In the genomic region with DNA sequence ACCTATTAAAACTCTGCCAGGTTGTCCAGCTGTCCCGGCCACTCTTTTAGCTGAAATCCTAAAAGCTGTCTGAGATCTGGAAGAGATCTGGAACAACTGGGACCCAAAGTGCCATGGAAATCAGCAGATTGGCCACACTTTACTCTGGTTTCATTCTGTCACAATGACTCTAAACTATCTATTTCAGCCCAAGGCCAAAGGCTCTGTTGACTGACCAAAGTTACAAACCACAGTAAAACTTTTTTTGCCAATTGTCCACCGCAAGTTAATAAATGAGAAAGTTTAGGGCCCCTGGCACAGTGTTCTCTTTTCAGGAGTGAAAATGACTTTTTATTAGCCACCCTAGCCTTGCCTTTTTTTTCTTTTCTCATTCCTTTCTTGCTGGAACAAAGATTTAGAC, we compare ENCODE assay signal across 24 cellular contexts.
"Had no signal": no experiment of that assay in that cellular context is flagged by ENCODE, and none has a peak within 500 bp of the region (broad histone marks: within the 10 kb centered on the region; RNA-seq: fewer than 3 reads in every experiment).

No MANE protein-coding gene starts in this region.

- H3K36me3 Mint-ChIP-seq: activated naive CD4-positive, alpha-beta T cell treated with anti-CD3 and anti-CD28 coated beads, Interleukin-2, amount 50 U/mL, for 24 hours had no signal

- H3K9me3 ChIP-seq: colonic mucosa, esophagus muscularis mucosa, gastroesophageal sphincter, left lung, prostate gland, right atrium auricular region, tibial nerve had no signal

- H3K27me3 Mint-ChIP-seq: activated CD4-positive, alpha-beta T cell treated with anti-CD3 and anti-CD28 coated beads, Interleukin-2, amount 10 ng/mL, durations not matched to agents 24 days and 14 days had no signal

- H3K27ac Mint-ChIP-seq: activated CD4-positive, alpha-beta memory T cell treated with anti-CD3 and anti-CD28 coated beads, Interleukin-2, amount 10 ng/mL, durations not matched to agents 7 days and 5 days; activated CD4-positive, alpha-beta T cell treated with anti-CD3 and anti-CD28 coated beads, Interleukin-2, amount 10 ng/mL, durations not matched to agents 24 days and 14 days; activated naive CD4-positive, alpha-beta T cell treated with anti-CD3 and anti-CD28 coated beads, Interleukin-2, amount 50 U/mL, for 24 hours; effector memory CD8-positive, alpha-beta T cell; naive thymus-derived CD8-positive, alpha-beta T cell; stimulated activated naive CD8-positive, alpha-beta T cell treated with anti-CD3 and anti-CD28 coated beads, Interleukin-15, Interleukin-2, amounts not matched to agents 100 ng/mL and 50 ng/mL, for 24 hours; T-helper 2 cell treated with Interferon-gamma antibody and Interleukin-4, amounts not matched to agents 5 μg/mL and 100 μg/mL, for 36 hours had no signal

- H3K9me3 Mint-ChIP-seq: activated naive CD4-positive, alpha-beta T cell treated with anti-CD3 and anti-CD28 coated beads, Interleukin-2, amount 50 U/mL, for 24 hours; central memory CD8-positive, alpha-beta T cell; effector memory CD8-positive, alpha-beta T cell; stimulated activated naive CD8-positive, alpha-beta T cell treated with anti-CD3 and anti-CD28 coated beads, Interleukin-15, Interleukin-2, amounts not matched to agents 100 ng/mL and 50 ng/mL, for 24 hours; T-helper 2 cell treated with Interferon-gamma antibody and Interleukin-4, amounts not matched to agents 5 μg/mL and 100 μg/mL, for 36 hours had no signal

- H3K27ac ChIP-seq: colonic mucosa, dorsolateral prefrontal cortex, esophagus muscularis mucosa, gastroesophageal sphincter, heart left ventricle, left lung, prostate gland, right atrium auricular region, tibial nerve, VCaP had no signal

- H3K4me3 Mint-ChIP-seq: activated CD4-positive, alpha-beta memory T cell treated with anti-CD3 and anti-CD28 coated beads, Interleukin-2, amount 10 ng/mL, durations not matched to agents 7 days and 5 days; activated CD4-positive, alpha-beta T cell treated with anti-CD3 and anti-CD28 coated beads, Interleukin-2, amount 10 ng/mL, durations not matched to agents 24 days and 14 days; activated naive CD4-positive, alpha-beta T cell treated with anti-CD3 and anti-CD28 coated beads, Interleukin-2, amount 50 U/mL, for 24 hours; central memory CD8-positive, alpha-beta T cell; effector memory CD8-positive, alpha-beta T cell; naive thymus-derived CD8-positive, alpha-beta T cell; stimulated activated naive CD8-positive, alpha-beta T cell treated with anti-CD3 and anti-CD28 coated beads, Interleukin-15, Interleukin-2, amounts not matched to agents 100 ng/mL and 50 ng/mL, for 24 hours; T-helper 2 cell treated with Interferon-gamma antibody and Interleukin-4, amounts not matched to agents 5 μg/mL and 100 μg/mL, for 36 hours had no signal

- H3K27me3 ChIP-seq: colonic mucosa, dorsolateral prefrontal cortex, esophagus muscularis mucosa, gastroesophageal sphincter, heart left ventricle, left lung, right atrium auricular region, tibial nerve had no signal

- H3K4me1 Mint-ChIP-seq: activated CD4-positive, alpha-beta memory T cell treated with anti-CD3 and anti-CD28 coated beads, Interleukin-2, amount 10 ng/mL, durations not matched to agents 7 days and 5 days; central memory CD8-positive, alpha-beta T cell; naive thymus-derived CD8-positive, alpha-beta T cell had no signal

- ATAC-seq: activated CD4-positive, CD25-positive, alpha-beta regulatory T cell treated with anti-CD3 and anti-CD28 coated beads, Interleukin-2, amount 50 U/mL, for 24 hours; effector memory CD8-positive, alpha-beta T cell; gastroesophageal sphincter; heart left ventricle; naive thymus-derived CD8-positive, alpha-beta T cell had no signal

- H3K36me3 ChIP-seq: colonic mucosa, esophagus muscularis mucosa, gastroesophageal sphincter, heart left ventricle, left lung, prostate gland, right atrium auricular region, tibial nerve had no signal

- DNase-seq: activated CD4-positive, alpha-beta memory T cell treated with anti-CD3 and anti-CD28 coated beads, Interleukin-2, amount 10 ng/mL, durations not matched to agents 7 days and 5 days; activated CD4-positive, alpha-beta T cell treated with anti-CD3 and anti-CD28 coated beads, Interleukin-2, amount 10 ng/mL, durations not matched to agents 24 days and 14 days; activated gamma-delta T cell treated with Interleukin-2 at 50 U/mL for 16 hours; activated T-cell treated with anti-CD3 and anti-CD28 coated beads for 4 hours; anterior cingulate cortex; colonic mucosa; dorsolateral prefrontal cortex; effector memory CD8-positive, alpha-beta T cell; heart left ventricle; left lung; naive thymus-derived CD8-positive, alpha-beta T cell; stimulated activated CD4-positive, alpha-beta T cell treated with anti-CD3 and anti-CD28 coated beads, Interleukin-12 subunit alpha, Interleukin-12 subunit beta, amount 100 ng/mL, for 4 hours; stimulated activated CD4-positive, alpha-beta T cell treated with anti-CD3 and anti-CD28 coated beads, Interleukin-4, amount 100 ng/mL, for 4 hours had no signal

- H3K4me3 ChIP-seq: colonic mucosa, dorsolateral prefrontal cortex, esophagus muscularis mucosa, gastroesophageal sphincter, heart left ventricle, left lung, prostate gland, right atrium auricular region, tibial nerve had no signal

- H3K4me1 ChIP-seq: colonic mucosa, esophagus muscularis mucosa, gastroesophageal sphincter, heart left ventricle, left lung, prostate gland, right atrium auricular region, tibial nerve had no signal
